Comparison of ENCODE assay signal across 9 cellular contexts in genomic region chr1:67853704-67854103, GRCh38. TPM values are rescaled to one million over a fixed set of nuclear protein-coding genes. Genes with fewer than 3 reads are reported as not detected.
A peak's percentile ranks its signal among the peaks of the same experiment; 100 is the strongest.
DNase-seq lines count a peak whose midpoint lies in the region; ATAC-seq, FAIRE-seq and TF ChIP-seq lines count a peak whose summit lies in the region.
"Had no signal": no experiment of that assay in that cellular context is flagged by ENCODE, and none has a peak within 500 bp of the region (broad histone marks: within the 10 kb centered on the region; RNA-seq: fewer than 3 reads in every experiment).

No MANE protein-coding gene starts in this region.

- H3K4me3 ChIP-seq in kidney epithelial cell (ENCODE audit: low read depth, low read length) (no peak overlapping the region), transverse colon (no peak overlapping the region)

- TF ChIP-seq CTCF in D721Med (IDR thresholded peaks at IDR 0.05; ENCODE audit: insufficient read depth, missing control alignments) (peak; percentile 94), kidney epithelial cell (IDR thresholded peaks at IDR 0.05; ENCODE audit: insufficient read depth, low read length, poor library complexity, severe bottlenecking) (peak; percentile 92), transverse colon (IDR thresholded peaks at IDR 0.05) (peak; percentile 48 to 75 (median 61))

- H3K27me3 ChIP-seq in kidney epithelial cell (ENCODE audit: control insufficient read depth, insufficient read depth, low read length) (no peaks in the 10 kb centered on the region), transverse colon (no peaks in the 10 kb centered on the region)

- ATAC-seq in HG02884 (IDR thresholded peaks at IDR 0.05; ENCODE audit: unreplicated experiment): peak; percentile 42
- ATAC-seq in effector memory CD8-positive, alpha-beta T cell (replicated peaks): no peak
- ATAC-seq in HG02610 (IDR thresholded peaks at IDR 0.05; ENCODE audit: unreplicated experiment): no peak

- H3K36me3 Mint-ChIP-seq in effector memory CD8-positive, alpha-beta T cell (ENCODE audit: insufficient read depth): no peaks in the 10 kb centered on the region
- H3K36me3 Mint-ChIP-seq: IgD-negative memory B cell had no signal

- FAIRE-seq in D721Med (lab: Jason Lieb, UNC): no peak

- no peak overlapping the region for H3K4me3 Mint-ChIP-seq in effector memory CD8-positive, alpha-beta T cell
- H3K4me3 Mint-ChIP-seq: IgD-negative memory B cell had no signal

- intact Hi-C loops in transverse colon (cut with DNase I; ENCODE audit: low total_unique reads): no loop called here

- peaks cover 5 to 12% (median 8%) of the 10 kb centered on the region in 4 donors for H3K4me1 ChIP-seq in transverse colon

- in situ Hi-C loops in transverse colon (cut with MboI; ENCODE audit: low pct_ligation_motif_present in 1 of 4, low pct_unique_long_range_greater_than_20kb in 1 of 4, low sequenced_read_pairs in 3 of 4): loop anchor here in 3 of 4 donors (10.0 to 25.0 kb wide), 5 partner anchors 251 to 501 kb away; no protein-coding TSS in a partner anchor

- H3K27ac ChIP-seq in transverse colon: no peak overlapping the region

- peaks cover 25 to 32% of the 10 kb centered on the region in 2 donors for H3K27me3 Mint-ChIP-seq in effector memory CD8-positive, alpha-beta T cell

- no peak overlapping the region for H3K27ac Mint-ChIP-seq in effector memory CD8-positive, alpha-beta T cell
- H3K27ac Mint-ChIP-seq: IgD-negative memory B cell had no signal

- WGBS in transverse colon (ENCODE audit: low coverage in 1 of 2), 2 donors: 39 to 88% methylated on average over 1 to 2 of the region's 2 CpGs

- no peak for TF ChIP-seq POLR2A in transverse colon (IDR thresholded peaks at IDR 0.05)

- H3K9me3 ChIP-seq in transverse colon: no peaks in the 10 kb centered on the region

- H3K9me3 Mint-ChIP-seq in effector memory CD8-positive, alpha-beta T cell: no peaks in the 10 kb centered on the region
- H3K9me3 Mint-ChIP-seq: IgD-negative memory B cell had no signal

- DNase-seq in D721Med (ENCODE audit: insufficient read length, low spot score) (no peak), NCI-H510A (lab: John Stamatoyannopoulos, UW) (peak; percentile 24), brain pericyte (ENCODE audit: low read depth, low spot score) (peak; percentile 88), kidney epithelial cell (ENCODE audit: low read depth) (peak; percentile 37), transverse colon (peak; percentile 52)
- DNase-seq in effector memory CD8-positive, alpha-beta T cell: no peak

- H3K4me1 Mint-ChIP-seq in effector memory CD8-positive, alpha-beta T cell (ENCODE audit: low read depth in 2 of 2): no peaks in the 10 kb centered on the region
- H3K4me1 Mint-ChIP-seq: IgD-negative memory B cell had no signal

- H3K36me3 ChIP-seq in kidney epithelial cell (ENCODE audit: control insufficient read depth, insufficient read depth, low read length) (no peaks in the 10 kb centered on the region), transverse colon (no peaks in the 10 kb centered on the region)

- no peak for TF ChIP-seq EP300 in transverse colon (IDR thresholded peaks at IDR 0.05; ENCODE audit: low read depth)

RNA-seq across cellular contexts. Expression of gene GNG12, which starts 20.4 kb away (rescaled TPM):
- total RNA-seq in kidney epithelial cell (75.9 and 85.7 TPM in 2 replicates), transverse colon (100 to 1,000 TPM in 2 of 4 donors, 10 to 100 TPM in 2; 19.1 to 180 (median 112) TPM)

Comparison
In these comparisons a context has a peak if more than half of its experiments do, and no peak if none do; other contexts are left out.
1. DNase-seq: peak in NCI-H510A (single experiment), brain pericyte (single experiment), kidney epithelial cell (single experiment) and transverse colon (single experiment); none in D721Med (single experiment) and effector memory CD8-positive, alpha-beta T cell (0 of 3).
2. Peak in every context shown above with its lines, with median percentiles within 50 percentile points of each other: CTCF ChIP-seq.